Comparison of ENCODE assay signal across 10 cellular contexts in genomic region chr5:62284946-62285891, GRCh38. TPM values are rescaled to one million over a fixed set of nuclear protein-coding genes. Genes with fewer than 3 reads are reported as not detected.
A peak's percentile ranks its signal among the peaks of the same experiment; 100 is the strongest.
DNase-seq lines count a peak whose midpoint lies in the region; ATAC-seq and TF ChIP-seq lines count a peak whose summit lies in the region.
"Had no signal": no experiment of that assay in that cellular context is flagged by ENCODE, and none has a peak within 500 bp of the region (broad histone marks: within the 10 kb centered on the region; RNA-seq: fewer than 3 reads in every experiment).

No MANE protein-coding gene starts in this region.

- H3K9me3 ChIP-seq in stomach = no peaks in the 10 kb centered on the region
- no peaks in the 10 kb centered on the region for H3K9me3 ChIP-seq in left lung
- H3K9me3 ChIP-seq: prostate gland had no signal

- TF ChIP-seq POLR2A in stomach (IDR thresholded peaks at IDR 0.05) = no peak

- no peaks in the 10 kb centered on the region for H3K27me3 Mint-ChIP-seq in activated CD4-positive, alpha-beta memory T cell treated with anti-CD3 and anti-CD28 coated beads, Interleukin-2, amount 10 ng/mL, durations not matched to agents 7 days and 5 days

- H3K4me3 ChIP-seq in stomach (no peak overlapping the region), left lung (no peak overlapping the region)
- H3K4me3 ChIP-seq: prostate gland had no signal

- TF ChIP-seq CTCF in stomach (IDR thresholded peaks at IDR 0.05) (no peak), left lung (IDR thresholded peaks at IDR 0.05) (no peak)

- H3K4me1 Mint-ChIP-seq in activated CD4-positive, alpha-beta memory T cell treated with anti-CD3 and anti-CD28 coated beads, Interleukin-2, amount 10 ng/mL, durations not matched to agents 7 days and 5 days = peaks cover 76% of the 10 kb centered on the region

- H3K4me1 ChIP-seq in stomach (no peaks in the 10 kb centered on the region), left lung (no peaks in the 10 kb centered on the region)
- H3K4me1 ChIP-seq: prostate gland had no signal

- peak overlapping the region; percentile 98 for H3K27ac Mint-ChIP-seq in activated CD4-positive, alpha-beta memory T cell treated with anti-CD3 and anti-CD28 coated beads, Interleukin-2, amount 10 ng/mL, durations not matched to agents 7 days and 5 days

- peaks cover 37% of the 10 kb centered on the region for H3K9me3 Mint-ChIP-seq in activated CD4-positive, alpha-beta memory T cell treated with anti-CD3 and anti-CD28 coated beads, Interleukin-2, amount 10 ng/mL, durations not matched to agents 7 days and 5 days

- peak; percentile 80 for ATAC-seq in GM19023 (IDR thresholded peaks at IDR 0.05; ENCODE audit: unreplicated experiment)
- ATAC-seq in HG02938 (IDR thresholded peaks at IDR 0.05; ENCODE audit: unreplicated experiment) = peak; percentile 79
- no peak for ATAC-seq in left lung

- H3K27ac ChIP-seq in stomach (no peak overlapping the region), left lung (no peak overlapping the region)
- H3K27ac ChIP-seq: prostate gland had no signal

- H3K36me3 ChIP-seq in stomach (no peaks in the 10 kb centered on the region), left lung (no peaks in the 10 kb centered on the region)
- H3K36me3 ChIP-seq: prostate gland had no signal

- H3K36me3 Mint-ChIP-seq in activated CD4-positive, alpha-beta memory T cell treated with anti-CD3 and anti-CD28 coated beads, Interleukin-2, amount 10 ng/mL, durations not matched to agents 7 days and 5 days (ENCODE audit: low read depth) = peaks cover 68% of the 10 kb centered on the region

- no peak for TF ChIP-seq EP300 in stomach (IDR thresholded peaks at IDR 0.05)

- DNase-seq in activated CD4-positive, alpha-beta memory T cell treated with anti-CD3 and anti-CD28 coated beads, Interleukin-2, amount 10 ng/mL, durations not matched to agents 7 days and 5 days = peak; percentile 78
- peak; percentile 66 for DNase-seq in stimulated activated CD4-positive, alpha-beta T cell treated with anti-CD3 and anti-CD28 coated beads, Interleukin-4, amount 100 ng/mL, for 1 hour
- DNase-seq in SHP77 treated with DMSO at 0.1 percent for 48 hours (lab: John Stamatoyannopoulos, UW) (no peak), NCI-H2227 treated with DMSO at 0.1 percent for 48 hours (lab: John Stamatoyannopoulos, UW) (no peak), stomach (no peak), left lung (no peak)
- DNase-seq: NCI-H1048 had no signal

- peak overlapping the region; percentile 43 for H3K4me3 Mint-ChIP-seq in activated CD4-positive, alpha-beta memory T cell treated with anti-CD3 and anti-CD28 coated beads, Interleukin-2, amount 10 ng/mL, durations not matched to agents 7 days and 5 days

- WGBS in stomach, 5 donors = 73 to 85% (median 82%) methylated on average over 6 of the region's 6 CpGs

- intact Hi-C loops in stomach (cut with DNase I; ENCODE audit: low total_unique reads) = no loop called here
- intact Hi-C loops in left lung (cut with DNase I) = no loop called here

- POLR2A ChIA-PET in activated CD4-positive, alpha-beta memory T cell treated with anti-CD3 and anti-CD28 coated beads, Interleukin-2, amount 10 ng/mL, durations not matched to agents 7 days and 5 days (lab: Charles Lee) = interaction anchor here (0.7 to 3.4 kb wide), 21 partner anchors 10 to 127 kb away, joined by 3 to 67 read pairs (median 4); partner anchors contain the start of genes DIMT1, IPO11 and KIF2A

- CTCF ChIA-PET in activated CD4-positive, alpha-beta memory T cell treated with anti-CD3 and anti-CD28 coated beads, Interleukin-2, amount 10 ng/mL, durations not matched to agents 7 days and 5 days (lab: Charles Lee) = interaction anchor here (0.6 to 2.2 kb wide), 9 partner anchors 10 to 85 kb away, joined by 3 to 28 read pairs (median 5); partner anchors contain the start of gene KIF2A

- H3K27me3 ChIP-seq in stomach (no peaks in the 10 kb centered on the region), left lung (no peaks in the 10 kb centered on the region)

RNA-seq across cellular contexts. Expression of gene KIF2A, which starts 20.8 kb away (rescaled TPM):
- total RNA-seq in activated CD4-positive, alpha-beta memory T cell treated with anti-CD3 and anti-CD28 coated beads, Interleukin-2, amount 10 ng/mL, durations not matched to agents 7 days and 5 days = 100 to 1,000 TPM; 250 to 251 TPM
- total RNA-seq in stomach = 10 to 100 TPM in 4 of 5 donors, 1 to 10 TPM in 1; 3.8 to 61.3 (median 15.6) TPM
- polyA plus RNA-seq in stomach = 1 to 10 TPM; 2.6 to 8.2 (median 4.7) TPM
- total RNA-seq in left lung = 10 to 100 TPM; 26.3 to 28.1 TPM

Comparison
In these comparisons a context has a peak if more than half of its experiments do, and no peak if none do; other contexts are left out.
1. DNase-seq: peak in activated CD4-positive, alpha-beta memory T cell treated with anti-CD3 and anti-CD28 coated beads, Interleukin-2, amount 10 ng/mL, durations not matched to agents 7 days and 5 days (single experiment) and stimulated activated CD4-positive, alpha-beta T cell treated with anti-CD3 and anti-CD28 coated beads, Interleukin-4, amount 100 ng/mL, for 1 hour (single experiment); none in SHP77 treated with DMSO at 0.1 percent for 48 hours (single experiment), NCI-H2227 treated with DMSO at 0.1 percent for 48 hours (single experiment), stomach (single experiment) and left lung (0 of 2).
2. RNA of gene KIF2A, which starts 20.8 kb away (total RNA-seq): 250 to 251 TPM in activated CD4-positive, alpha-beta memory T cell treated with anti-CD3 and anti-CD28 coated beads, Interleukin-2, amount 10 ng/mL, durations not matched to agents 7 days and 5 days; 26.3 to 28.1 TPM in left lung and 3.8 to 61.3 TPM in stomach; every median in the first group is over 4 times any median in the second.